Comparison of ENCODE assay signal across 14 cellular contexts in genomic region chr5:122297587-122298298, GRCh38.
DNase-seq lines count a peak whose midpoint lies in the region; ATAC-seq and TF ChIP-seq lines count a peak whose summit lies in the region.
"Had no signal": no experiment of that assay in that cellular context is flagged by ENCODE, and none has a peak within 500 bp of the region (broad histone marks: within the 10 kb centered on the region; RNA-seq: fewer than 3 reads in every experiment).

No MANE protein-coding gene starts in this region.

- H3K4me3 ChIP-seq in coronary artery, result no peak overlapping the region
- H3K4me3 ChIP-seq: left ventricle myocardium inferior had no signal

- no peak for TF ChIP-seq CTCF in coronary artery (IDR thresholded peaks at IDR 0.05)

- ATAC-seq in GM18498 (IDR thresholded peaks at IDR 0.05; ENCODE audit: unreplicated experiment), result peak; percentile 85
- ATAC-seq in GM19452 (IDR thresholded peaks at IDR 0.05; ENCODE audit: unreplicated experiment), result peak; percentile 88
- ATAC-seq in HG02798 (IDR thresholded peaks at IDR 0.05; ENCODE audit: poor library complexity, unreplicated experiment), result peak; percentile 78
- ATAC-seq in HG03439 (IDR thresholded peaks at IDR 0.05; ENCODE audit: unreplicated experiment), result peak; percentile 88
- ATAC-seq: Panc1; stimulated activated effector memory CD8-positive, alpha-beta T cell treated with anti-CD3 and anti-CD28 coated beads, Interleukin-12 subunit alpha, Interleukin-12 subunit beta, amount 100 ng/mL, for 72 hours had no signal

- DNase-seq in NCI-H226, result no peak
- DNase-seq in HUDEP-2 (lab: John Stamatoyannopoulos, UW; ENCODE audit: unreplicated experiment in 76 of 76), result no peak
- DNase-seq in coronary artery (ENCODE audit: low spot score), result no peak
- DNase-seq in dedifferentiated amniotic fluid mesenchymal stem cell (ENCODE audit: extremely low spot score), result no peak
- DNase-seq: activated CD8-positive, alpha-beta memory T cell treated with anti-CD3 and anti-CD28 coated beads, Interleukin-2, amount 50 U/mL, for 48 hours; aorta; effector CD8-positive, alpha-beta T cell; left ventricle myocardium inferior had no signal

- H3K27ac ChIP-seq in coronary artery, result no peak overlapping the region
- H3K27ac ChIP-seq: left ventricle myocardium inferior had no signal
